38 cellular contexts compared by ENCODE assay signal in genomic region chr7:50047716-50048115, GRCh38. TPM values are rescaled to one million over a fixed set of nuclear protein-coding genes. Genes with fewer than 3 reads are reported as not detected.
"Had no signal": no experiment of that assay in that cellular context is flagged by ENCODE, and none has a peak within 500 bp of the region (broad histone marks: within the 10 kb centered on the region; RNA-seq: fewer than 3 reads in every experiment).

No MANE protein-coding gene starts in this region.

- H3K4me3 ChIP-seq: MG63 had no signal

- H3K36me3 ChIP-seq: MG63 had no signal

- H3K9me3 ChIP-seq: MG63 had no signal

- DNase-seq: Karpas-422, Kasumi-1, MG63, MM.1S, MV-4-11, NCI-H1048, NCI-H1092 treated with DMSO at 0.1 percent for 48 hours, NCI-H1105, NCI-H1105 treated with DMSO at 0.1 percent for 48 hours, NCI-H1417, NCI-H1417 treated with DMSO at 0.1 percent for 48 hours, NCI-H1436, NCI-H1436 treated with DMSO at 0.1 percent for 48 hours, NCI-H146, NCI-H1694, NCI-H1694 treated with DMSO at 0.1 percent for 48 hours, NCI-H187, NCI-H187 treated with DMSO at 0.1 percent for 48 hours, NCI-H1930, NCI-H2029, NCI-H2029 treated with DMSO at 0.1 percent for 48 hours, NCI-H2081, NCI-H2081 treated with DMSO at 0.1 percent for 48 hours, NCI-H2107, NCI-H2171, NCI-H2171 treated with DMSO at 0.1 percent for 48 hours, NCI-H2227 treated with DMSO at 0.1 percent for 48 hours, NCI-H226, NCI-H345, NCI-H446, NCI-H446 treated with DMSO at 0.1 percent for 48 hours, NCI-H510A, NCI-H510A treated with DMSO at 0.1 percent for 48 hours, NCI-H524 had no signal

- H3K27me3 ChIP-seq: MG63 had no signal

RNA-seq across cellular contexts. Expression of gene ZPBP, which starts 45.3 kb away (rescaled TPM):
- total RNA-seq: LHCN-M2, M059J, MCF 10A, NCI-H460 had no signal
